ENCODE assay signal across 23 cellular contexts in genomic region chr9:126681336-126681735, GRCh38.
"Had no signal": no experiment of that assay in that cellular context is flagged by ENCODE, and none has a peak within 500 bp of the region (broad histone marks: within the 10 kb centered on the region; RNA-seq: fewer than 3 reads in every experiment).

No MANE protein-coding gene starts in this region.

- DNase-seq: activated CD4-positive, alpha-beta T cell treated with anti-CD3 and anti-CD28 coated beads, Interleukin-2, amount 50 U/mL, for 4 hours; activated CD8-positive, alpha-beta memory T cell treated with anti-CD3 and anti-CD28 coated beads for 24 hours; activated CD8-positive, alpha-beta memory T cell treated with anti-CD3 and anti-CD28 coated beads, Interleukin-2, amount 50 U/mL, for 48 hours; activated naive CD4-positive, alpha-beta T cell treated with Interleukin-2 at 50 U/mL for 16 hours; activated naive CD8-positive, alpha-beta T cell treated with anti-CD3 and anti-CD28 coated beads for 36 hours; activated T-cell treated with anti-CD3 and anti-CD28 coated beads, Interleukin-2, amount 50 U/mL, for 4 hours; colonic mucosa; dorsolateral prefrontal cortex; effector memory CD8-positive, alpha-beta T cell; islet precursor cell; left cardiac atrium; midbrain; natural killer cell; spleen; stimulated activated CD4-positive, alpha-beta T cell treated with anti-CD3 and anti-CD28 coated beads, Interleukin-4, amount 100 ng/mL, for 1 hour; stimulated activated naive CD4-positive, alpha-beta T cell treated with Interleukin-2 at 50 U/mL for 16 hours; T-helper 9 cell; thyroid gland had no signal

- H3K4me1 ChIP-seq: colonic mucosa, prostate gland had no signal

- H3K27ac ChIP-seq: colonic mucosa, dorsolateral prefrontal cortex, esophagus muscularis mucosa, prostate gland, spleen, thyroid gland had no signal

- H3K9me3 ChIP-seq: colonic mucosa, esophagus muscularis mucosa, prostate gland, spleen, thyroid gland had no signal

- H3K36me3 Mint-ChIP-seq: activated naive CD8-positive, alpha-beta T cell treated with anti-CD3 and anti-CD28 coated beads for 36 hours; natural killer cell had no signal

- ATAC-seq: activated T-cell treated with anti-CD3 and anti-CD28 coated beads, Interleukin-2, amount 50 U/mL, for 4 hours; effector memory CD8-positive, alpha-beta T cell; left cardiac atrium; natural killer cell had no signal

- H3K4me3 Mint-ChIP-seq: activated naive CD8-positive, alpha-beta T cell treated with anti-CD3 and anti-CD28 coated beads for 36 hours; activated T-cell treated with anti-CD3 and anti-CD28 coated beads, Interleukin-2, amount 50 U/mL, for 4 hours; effector memory CD8-positive, alpha-beta T cell; natural killer cell had no signal

- H3K27ac Mint-ChIP-seq: activated naive CD8-positive, alpha-beta T cell treated with anti-CD3 and anti-CD28 coated beads for 36 hours; activated T-helper 2 cell treated with anti-CD3 and anti-CD28 coated beads, Interferon-gamma antibody, Interleukin-2, Interleukin-4, amounts not matched to agents 10 μg/mL and 5 μg/mL and 100 μg/mL, durations not matched to agents 14 hours and 24 hours and 36 hours; effector memory CD8-positive, alpha-beta T cell; natural killer cell had no signal

- H3K36me3 ChIP-seq: colonic mucosa, esophagus muscularis mucosa, prostate gland, spleen, thyroid gland had no signal

- H3K4me3 ChIP-seq: colonic mucosa, dorsolateral prefrontal cortex, esophagus muscularis mucosa, prostate gland, spleen, thyroid gland had no signal

- FAIRE-seq: bronchial epithelial cell, frontal cortex had no signal

- H3K9me3 Mint-ChIP-seq: activated naive CD8-positive, alpha-beta T cell treated with anti-CD3 and anti-CD28 coated beads for 36 hours; activated T-cell treated with anti-CD3 and anti-CD28 coated beads, Interleukin-2, amount 50 U/mL, for 4 hours; activated T-helper 2 cell treated with anti-CD3 and anti-CD28 coated beads, Interferon-gamma antibody, Interleukin-2, Interleukin-4, amounts not matched to agents 10 μg/mL and 5 μg/mL and 100 μg/mL, durations not matched to agents 14 hours and 24 hours and 36 hours; effector memory CD8-positive, alpha-beta T cell; natural killer cell had no signal
